Comparison of ENCODE assay signal across 23 cellular contexts in the genomic region with DNA sequence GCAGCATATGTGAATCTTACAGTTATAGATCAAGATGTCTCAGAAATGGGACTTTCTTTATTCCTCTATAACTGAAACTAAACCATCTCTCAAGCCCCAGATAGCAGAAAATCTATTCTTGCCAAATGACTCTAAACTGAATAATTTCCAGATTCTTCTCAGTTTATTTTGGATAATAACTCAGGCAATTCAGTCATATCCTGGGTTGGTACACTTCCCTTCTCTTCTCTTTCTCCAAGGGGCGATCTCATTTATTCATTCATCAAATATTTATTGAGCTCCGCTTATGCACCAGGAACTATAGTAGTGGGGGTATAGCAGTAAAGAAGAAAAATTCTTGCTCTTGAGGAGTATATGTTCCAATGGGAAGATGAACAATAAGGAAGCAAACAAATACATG. TPM values are rescaled to one million over a fixed set of nuclear protein-coding genes. Genes with fewer than 3 reads are reported as not detected.
DNase-seq lines count a peak whose midpoint lies in the region; ATAC-seq and TF ChIP-seq lines count a peak whose summit lies in the region.
"Had no signal": no experiment of that assay in that cellular context is flagged by ENCODE, and none has a peak within 500 bp of the region (broad histone marks: within the 10 kb centered on the region; RNA-seq: fewer than 3 reads in every experiment).

No MANE protein-coding gene starts in this region.

- no peak overlapping the region for H3K4me3 ChIP-seq in PC-3 (ENCODE audit: low read length)
- no peak overlapping the region for H3K4me3 ChIP-seq in fibroblast of mammary gland (ENCODE audit: control insufficient read depth, low read depth, low read length)
- H3K4me3 ChIP-seq in aorta (ENCODE audit: low read length in 2 of 2): no peak overlapping the region

- intact Hi-C loops in PC-3 (cut with micrococcal nuclease): no loop called here
- intact Hi-C loops in aorta (cut with DNase I): no loop called here

- H3K36me3 ChIP-seq in PC-3 (ENCODE audit: low read depth, low read length): no peaks in the 10 kb centered on the region
- no peaks in the 10 kb centered on the region for H3K36me3 ChIP-seq in aorta (ENCODE audit: control insufficient read depth in 1 of 2, insufficient read depth in 2 of 2, low read length in 1 of 2)
- H3K36me3 ChIP-seq: BE2C had no signal

- ATAC-seq in PC-3: peak; percentile 69
- peak; percentile 8 for ATAC-seq in aorta (ENCODE audit: low FRiP score)
- ATAC-seq: HepG2 had no signal

- no peaks in the 10 kb centered on the region for H3F3A ChIP-seq in PC-3 (ENCODE audit: low read length, unreplicated experiment)

- POLR2A ChIA-PET in PC-3 (lab: Charles Lee; ENCODE audit: unreplicated experiment): no interaction called here

- TF ChIP-seq CTCF in PC-3 (conservative IDR thresholded peaks at IDR 0.05; ENCODE audit: low read depth, low read length) (no peak), fibroblast of mammary gland (conservative IDR thresholded peaks at IDR 0.05; ENCODE audit: control insufficient read depth, insufficient read depth, low read depth, low read length) (no peak)

- WGBS in aorta, 2 donors: 7 to 15% methylated on average over 2 of the region's 2 CpGs

- H3K4me1 ChIP-seq in PC-3 (ENCODE audit: insufficient read depth, low read length) (peaks cover 18% of the 10 kb centered on the region), aorta (ENCODE audit: control insufficient read depth in 1 of 2, insufficient read depth in 2 of 2, low read length in 2 of 2) (no peaks in the 10 kb centered on the region)
- H3K4me1 ChIP-seq: BE2C had no signal

- H3K27me3 ChIP-seq in PC-3 (ENCODE audit: low read length) (no peaks in the 10 kb centered on the region), aorta (ENCODE audit: control insufficient read depth in 1 of 2, insufficient read depth in 2 of 2, low read length in 1 of 2) (no peaks in the 10 kb centered on the region)
- H3K27me3 ChIP-seq: BE2C had no signal

- no peak overlapping the region for H3K9ac ChIP-seq in PC-3 (ENCODE audit: low read length)

- no peak overlapping the region for H3K27ac ChIP-seq in PC-3 (ENCODE audit: low read length)
- no peak overlapping the region for H3K27ac ChIP-seq in aorta (ENCODE audit: low read depth in 1 of 2, low read length in 2 of 2)
- H3K27ac ChIP-seq: RWPE1 had no signal

- peak overlapping the region; percentile 53; the same call in 1 of the 2 replicates for H2AFZ ChIP-seq in PC-3 (ENCODE audit: low read length)

- BruUV-seq in PC-3 (replicated peaks; lab: Mats Ljungman, UMichigan): no TSS peak

- CTCF ChIA-PET in PC-3 (lab: Charles Lee): no interaction called here

- H3K9me3 ChIP-seq in PC-3 (ENCODE audit: low read length) (no peaks in the 10 kb centered on the region), aorta (ENCODE audit: control insufficient read depth, low read length) (no peaks in the 10 kb centered on the region)
- H3K9me3 ChIP-seq: BE2C had no signal

- no peaks in the 10 kb centered on the region for H3K9me2 ChIP-seq in PC-3 (replicated peaks; ENCODE audit: low read length)

- no peaks in the 10 kb centered on the region for H3K79me2 ChIP-seq in PC-3 (ENCODE audit: low read length)

- H4K20me1 ChIP-seq in PC-3 (ENCODE audit: low read length): no peaks in the 10 kb centered on the region

- DNase-seq in ELR (ENCODE audit: low read depth): peak; percentile 42
- peak; percentile 33 for DNase-seq in PC-3
- peak; percentile 36 for DNase-seq in fibroblast of mammary gland (ENCODE audit: low read depth)
- no peak for DNase-seq in aorta
- DNase-seq in NCI-H1694 (lab: John Stamatoyannopoulos, UW): no peak
- DNase-seq in AG20443 (ENCODE audit: low spot score): no peak
- no peak for DNase-seq in RKO (ENCODE audit: low spot score)
- DNase-seq: BE2C, DMS153, H7, Karpas-422, MV-4-11, NCI-H1105, NCI-H1436 treated with DMSO at 0.1 percent for 48 hours, NCI-H1930, NCI-H2107, NCI-H446, NCI-H526, SHP77 treated with DMSO at 0.1 percent for 48 hours, SW 1271 had no signal

- H3K4me2 ChIP-seq in PC-3 (ENCODE audit: low read length): peak overlapping the region; percentile 33; the same call in 1 of the 2 replicates

RNA-seq across cellular contexts. Expression of a gene that starts 13.5 kb away (rescaled TPM):
- total RNA-seq in PC-3 (2014; rRNA removed) (17.3 and 23.9 TPM in 2 replicates), aorta (100 to 1,000 TPM in 1 of 2 donors, 10 to 100 TPM in 1; 83.3 to 106 TPM)
- polyA plus RNA-seq in aorta: 100 to 1,000 TPM in 1 of 2 donors, 10 to 100 TPM in 1; 73.0 to 181 TPM
- polyA plus RNA-seq: CD14-positive monocyte had no signal

Comparison
In these comparisons a context has a peak if more than half of its experiments do, and no peak if none do; other contexts are left out.
1. DNase-seq: peak in ELR (single experiment), PC-3 (single experiment) and fibroblast of mammary gland (single experiment); none in aorta (0 of 2), NCI-H1694 (single experiment), AG20443 (single experiment) and RKO (single experiment).